Comparison of ENCODE assay signal across 8 cellular contexts in genomic region chr1:226310123-226310540, GRCh38. TPM values are rescaled to one million over a fixed set of nuclear protein-coding genes. Genes with fewer than 3 reads are reported as not detected.
DNase-seq lines count a peak whose midpoint lies in the region; TF ChIP-seq lines count a peak whose summit lies in the region.

No MANE protein-coding gene starts in this region.

- DNase-seq in EH (ENCODE audit: low read depth) (peak; percentile 30), MG63 (no peak), coronary artery (ENCODE audit: low spot score) (no peak), osteoblast (ENCODE audit: insufficient read length, low spot score, missing footprints) (no peak), nucleus accumbens (lab: John Stamatoyannopoulos, UW) (no peak), NCI-H526 treated with DMSO at 0.1 percent for 48 hours (lab: John Stamatoyannopoulos, UW) (no peak), NCI-H146 treated with DMSO at 0.1 percent for 48 hours (lab: John Stamatoyannopoulos, UW; ENCODE audit: unreplicated experiment) (no peak)
- DNase-seq in stimulated activated CD4-positive, alpha-beta T cell treated with anti-CD3 and anti-CD28 coated beads, Interleukin-12 subunit alpha, Interleukin-12 subunit beta, amount 100 ng/mL, for 4 hours: no peak

- no peak for TF ChIP-seq CTCF in coronary artery (IDR thresholded peaks at IDR 0.05)
- no peak for TF ChIP-seq CTCF in osteoblast (IDR thresholded peaks at IDR 0.05; ENCODE audit: extremely low read depth, low read depth, low read length)

- H3K4me2 ChIP-seq in osteoblast (ENCODE audit: insufficient read depth, low read length): peak overlapping the region; percentile 97

- H3K27ac ChIP-seq in coronary artery: peak overlapping the region in 1 of 2 donors; percentile 82
- no peak overlapping the region for H3K27ac ChIP-seq in osteoblast (ENCODE audit: low read depth, low read length)

- peaks cover 27% of the 10 kb centered on the region for H3K79me2 ChIP-seq in osteoblast (ENCODE audit: insufficient read depth, low read length)

- H3K4me3 ChIP-seq in MG63 (peak overlapping the region; percentile 94), coronary artery (peak overlapping the region; percentile 93), osteoblast (ENCODE audit: insufficient read depth, low read length) (peak overlapping the region; percentile 95)

- H3K4me1 ChIP-seq in osteoblast (ENCODE audit: insufficient read depth, low read length): peaks cover 9% of the 10 kb centered on the region

- peak overlapping the region; percentile 94 for H2AFZ ChIP-seq in osteoblast (ENCODE audit: low read length)

- H3K36me3 ChIP-seq in MG63 (no peaks in the 10 kb centered on the region), osteoblast (ENCODE audit: insufficient read depth, low read length) (no peaks in the 10 kb centered on the region)

- no peaks in the 10 kb centered on the region for H3K9me3 ChIP-seq in MG63
- H3K9me3 ChIP-seq in osteoblast (ENCODE audit: low read depth, low read length): no peaks in the 10 kb centered on the region

- no peaks in the 10 kb centered on the region for H3K27me3 ChIP-seq in MG63
- H3K27me3 ChIP-seq in osteoblast (ENCODE audit: insufficient read depth, low read length): no peaks in the 10 kb centered on the region

- no peaks in the 10 kb centered on the region for H4K20me1 ChIP-seq in osteoblast (ENCODE audit: insufficient read depth, low read length)

RNA-seq across cellular contexts. Expression of gene LIN9, which starts 1.2 kb away (rescaled TPM):
- 12.3 and 13.9 TPM in 2 replicates for total RNA-seq in MG63 (2014; rRNA removed; shearing (Covaris generic); ENCODE audit: low replicate concordance)
- 2.5 and 3.2 TPM in 2 replicates for total RNA-seq in osteoblast
